Comparison of ENCODE assay signal across 1 cellular context in genomic region chr7:41491752-41492405, GRCh38.
TF ChIP-seq lines count a peak whose summit lies in the region.

No MANE protein-coding gene starts in this region.

TF ChIP-seq in SK-N-SH, 30 proteins besides CTCF, POLR2A, EP300 and RAD21 (continued from another document):
- TF ChIP-seq EZH2phosphoT487 (IDR thresholded peaks at IDR 0.05; ENCODE audit: borderline replicate concordance, low read depth) (no peak), TAF1 (IDR thresholded peaks at IDR 0.05; ENCODE audit: borderline replicate concordance, low read depth, low read length) (no peak), TCF12 (IDR thresholded peaks at IDR 0.05) (no peak), GATA2 (CRISPR knock-in tag; IDR thresholded peaks at IDR 0.05) (no peak), RCOR1 (IDR thresholded peaks at IDR 0.05; ENCODE audit: low read length) (no peak), JUND (IDR thresholded peaks at IDR 0.05) (no peak), FOSL2 (IDR thresholded peaks at IDR 0.05; ENCODE audit: borderline replicate concordance, low read depth) (no peak), CHD2 (IDR thresholded peaks at IDR 0.05; ENCODE audit: low read length, partially characterized antibody) (no peak), NFIC (IDR thresholded peaks at IDR 0.05; ENCODE audit: borderline replicate concordance) (no peak), IRF3 (IDR thresholded peaks at IDR 0.05; ENCODE audit: low read depth, low read length) (no peak), YY1 (IDR thresholded peaks at IDR 0.05; ENCODE audit: low read depth) (no peak)
